In the genomic region with DNA sequence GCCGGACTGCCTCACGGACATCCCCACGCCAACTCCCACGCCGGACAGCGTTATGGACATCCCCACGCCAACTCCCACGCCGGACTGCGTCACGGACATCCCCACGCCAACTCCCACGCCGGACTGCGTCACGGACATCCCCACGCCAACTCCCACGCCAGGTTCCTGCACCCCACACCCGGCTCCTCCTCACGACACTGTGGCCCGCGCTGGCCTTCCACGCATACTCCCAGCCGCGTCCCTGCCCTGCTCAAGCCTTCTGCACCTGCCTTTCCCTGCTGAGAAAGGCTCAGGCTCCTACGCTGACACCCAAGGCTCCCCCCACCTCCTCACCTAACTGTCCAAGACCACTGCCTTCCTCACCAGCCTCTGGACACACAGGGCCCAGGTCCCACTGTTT, we compare ENCODE assay signal across 32 cellular contexts. TPM values are rescaled to one million over a fixed set of nuclear protein-coding genes. Genes with fewer than 3 reads are reported as not detected.
DNase-seq lines count a peak whose midpoint lies in the region; TF ChIP-seq lines count a peak whose summit lies in the region.
"Had no signal": no experiment of that assay in that cellular context is flagged by ENCODE, and none has a peak within 500 bp of the region (broad histone marks: within the 10 kb centered on the region; RNA-seq: fewer than 3 reads in every experiment).

No MANE protein-coding gene starts in this region.

- H3K4me1 Mint-ChIP-seq in activated CD4-positive, alpha-beta T cell treated with anti-CD3 and anti-CD28 coated beads, Interleukin-2, amount 10 ng/mL, durations not matched to agents 24 days and 14 days, result peaks cover 5% of the 10 kb centered on the region
- peaks cover 18% of the 10 kb centered on the region for H3K4me1 Mint-ChIP-seq in endodermal cell

- H3K27me3 ChIP-seq in endodermal cell (ENCODE audit: control insufficient read depth, insufficient read depth, low read length, poor library complexity, severe bottlenecking) (no peaks in the 10 kb centered on the region), esophagus squamous epithelium (peaks cover 0 to 35% (median 0%) of the 10 kb centered on the region in 4 donors)
- H3K27me3 ChIP-seq: thyroid gland had no signal

- H3K27ac ChIP-seq in endodermal cell (ENCODE audit: low read depth, low read length) (no peak overlapping the region), esophagus squamous epithelium (no peak overlapping the region)
- H3K27ac ChIP-seq: breast epithelium, epithelial cell of prostate, HL-60, thyroid gland had no signal

- DNase-seq in activated CD4-positive, alpha-beta T cell treated with anti-CD3 and anti-CD28 coated beads, Interleukin-2, amount 10 ng/mL, durations not matched to agents 24 days and 14 days, result peak; percentile 39
- no peak for DNase-seq in activated CD4-positive, alpha-beta T cell treated with anti-CD3 and anti-CD28 coated beads, Interleukin-2, amount 50 U/mL, for 1 hour
- DNase-seq in D341Med (ENCODE audit: low spot score) (peak; percentile 29), endodermal cell (peak; percentile 39), esophagus squamous epithelium (lab: John Stamatoyannopoulos, UW) (no peak), NCI-H2081 (lab: John Stamatoyannopoulos, UW) (no peak), NCI-H524 (lab: John Stamatoyannopoulos, UW) (no peak)
- DNase-seq in stimulated activated CD8-positive, alpha-beta memory T cell treated with anti-CD3 and anti-CD28 coated beads, Interleukin-4, amount 100 ng/mL, for 48 hours, result peak; percentile 2
- DNase-seq: 8988T; activated CD4-positive, alpha-beta T cell treated with anti-CD3 and anti-CD28 coated beads for 1 hour; activated naive CD4-positive, alpha-beta T cell treated with Interleukin-2 at 50 U/mL for 16 hours; activated T-cell treated with anti-CD3 and anti-CD28 coated beads, Interleukin-2, amount 50 U/mL, for 4 hours; AML-193; amygdala; CD4-positive, alpha-beta memory T cell; effector CD4-positive, alpha-beta T cell; GDM1; glutamatergic neuron; Kasumi-1; mammary epithelial cell; NCI-H146; NCI-H510A; PC-3; stimulated activated CD4-positive, alpha-beta T cell treated with anti-CD3 and anti-CD28 coated beads, Interleukin-15, amount 100 ng/mL, for 24 hours; T-helper 2 cell; thyroid gland had no signal

- H3K4me3 ChIP-seq in endodermal cell (ENCODE audit: low read length), result no peak overlapping the region
- H3K4me3 ChIP-seq in esophagus squamous epithelium, result no peak overlapping the region
- H3K4me3 ChIP-seq: thyroid gland had no signal

- H3K9ac ChIP-seq in endodermal cell (ENCODE audit: extremely low read depth, low read length, poor library complexity, severe bottlenecking), result no peak overlapping the region

- 91% methylated on average over 20 of the region's 26 CpGs; no CpG with 5 or more reads in 1 of the 2 experiments for WGBS in endodermal cell (ENCODE audit: insufficient coverage in 1 of 2, insufficient read length in 1 of 2), 2 experiments
- WGBS in esophagus squamous epithelium, 2 donors, result 92 to 94% methylated on average over 8 to 25 of the region's 26 CpGs

- H3K36me3 ChIP-seq in endodermal cell (ENCODE audit: control insufficient read depth, insufficient read depth, low read length), result no peaks in the 10 kb centered on the region
- no peaks in the 10 kb centered on the region for H3K36me3 ChIP-seq in esophagus squamous epithelium
- H3K36me3 ChIP-seq: breast epithelium, thyroid gland had no signal

- H3K9me3 Mint-ChIP-seq in activated CD4-positive, alpha-beta T cell treated with anti-CD3 and anti-CD28 coated beads, Interleukin-2, amount 10 ng/mL, durations not matched to agents 24 days and 14 days, result peaks cover 20% of the 10 kb centered on the region
- H3K9me3 Mint-ChIP-seq in endodermal cell, result peaks cover 33% of the 10 kb centered on the region

- TF ChIP-seq CTCF in endodermal cell (conservative IDR thresholded peaks at IDR 0.05), result no peak
- TF ChIP-seq CTCF in esophagus squamous epithelium (IDR thresholded peaks at IDR 0.05), result no peak

- H3K4me1 ChIP-seq in endodermal cell (ENCODE audit: control insufficient read depth, insufficient read depth, low read length) (no peaks in the 10 kb centered on the region), esophagus squamous epithelium (peaks cover 0 to 10% (median 6%) of the 10 kb centered on the region in 3 donors)
- H3K4me1 ChIP-seq: breast epithelium had no signal

- H3K36me3 Mint-ChIP-seq in activated CD4-positive, alpha-beta T cell treated with anti-CD3 and anti-CD28 coated beads, Interleukin-2, amount 10 ng/mL, durations not matched to agents 24 days and 14 days (ENCODE audit: low read depth), result no peaks in the 10 kb centered on the region
- H3K36me3 Mint-ChIP-seq in endodermal cell (ENCODE audit: low read depth), result no peaks in the 10 kb centered on the region

- H3K4me3 Mint-ChIP-seq in activated CD4-positive, alpha-beta T cell treated with anti-CD3 and anti-CD28 coated beads, Interleukin-2, amount 10 ng/mL, durations not matched to agents 24 days and 14 days, result no peak overlapping the region
- H3K4me3 Mint-ChIP-seq in endodermal cell, result no peak overlapping the region
- H3K4me3 Mint-ChIP-seq: activated CD8-positive, alpha-beta T cell treated with anti-CD3 and anti-CD28 coated beads, Interleukin-2, amount 10 ng/mL, durations not matched to agents 7 days and 5 days; stimulated activated naive CD8-positive, alpha-beta T cell treated with anti-CD3 and anti-CD28 coated beads, Interleukin-15, Interleukin-2, amounts not matched to agents 100 ng/mL and 50 ng/mL, for 24 hours had no signal

- intact Hi-C loops in activated CD4-positive, alpha-beta T cell treated with anti-CD3 and anti-CD28 coated beads, Interleukin-2, amount 10 ng/mL, durations not matched to agents 24 days and 14 days (cut with micrococcal nuclease), result no loop called here
- intact Hi-C loops in esophagus squamous epithelium (cut with DNase I), result no loop called here

- H3K27ac Mint-ChIP-seq in activated CD4-positive, alpha-beta T cell treated with anti-CD3 and anti-CD28 coated beads, Interleukin-2, amount 10 ng/mL, durations not matched to agents 24 days and 14 days, result no peak overlapping the region
- no peak overlapping the region for H3K27ac Mint-ChIP-seq in endodermal cell
- H3K27ac Mint-ChIP-seq: activated CD8-positive, alpha-beta T cell treated with anti-CD3 and anti-CD28 coated beads, Interleukin-2, amount 10 ng/mL, durations not matched to agents 7 days and 5 days; CD4-positive, alpha-beta memory T cell; stimulated activated naive CD8-positive, alpha-beta T cell treated with anti-CD3 and anti-CD28 coated beads, Interleukin-15, Interleukin-2, amounts not matched to agents 100 ng/mL and 50 ng/mL, for 24 hours had no signal

- H3K9me3 ChIP-seq in endodermal cell (ENCODE audit: control insufficient read depth, low read length) (peaks cover 9% of the 10 kb centered on the region), esophagus squamous epithelium (peaks cover 0 to 16% (median 0%) of the 10 kb centered on the region in 3 donors)
- H3K9me3 ChIP-seq: thyroid gland had no signal

- peaks cover 19% of the 10 kb centered on the region for H3K27me3 Mint-ChIP-seq in activated CD4-positive, alpha-beta T cell treated with anti-CD3 and anti-CD28 coated beads, Interleukin-2, amount 10 ng/mL, durations not matched to agents 24 days and 14 days
- peaks cover 5% of the 10 kb centered on the region for H3K27me3 Mint-ChIP-seq in endodermal cell (ENCODE audit: insufficient read depth)

- TF ChIP-seq POLR2A in esophagus squamous epithelium (IDR thresholded peaks at IDR 0.05), result no peak

RNA-seq across cellular contexts. Expression of gene CACNA2D4, which starts 9.7 kb away (rescaled TPM):
- total RNA-seq in activated CD4-positive, alpha-beta T cell treated with anti-CD3 and anti-CD28 coated beads, Interleukin-2, amount 10 ng/mL, durations not matched to agents 24 days and 14 days, result 6.3 and 6.8 TPM in 2 replicates
- total RNA-seq in endodermal cell (1 to 10 TPM; 4.3 to 5.7 TPM), esophagus squamous epithelium (1 to 10 TPM in 2 of 4 donors, under 1 TPM in 2; 0.27 to 3.1 (median 0.92) TPM)
- 0.53 TPM for polyA plus RNA-seq in endodermal cell (2013, experiment 1 of 2)
- polyA plus RNA-seq in endodermal cell (2013, experiment 2 of 2), result 0.29 TPM
- total RNA-seq: PC-3 had no signal
- polyA plus RNA-seq: mammary epithelial cell, neural cell had no signal

Comparison
In these comparisons a context has a peak if more than half of its experiments do, and no peak if none do; other contexts are left out.
1. DNase-seq: peak in activated CD4-positive, alpha-beta T cell treated with anti-CD3 and anti-CD28 coated beads, Interleukin-2, amount 10 ng/mL, durations not matched to agents 24 days and 14 days (single experiment), D341Med (single experiment), endodermal cell (single experiment) and stimulated activated CD8-positive, alpha-beta memory T cell treated with anti-CD3 and anti-CD28 coated beads, Interleukin-4, amount 100 ng/mL, for 48 hours (single experiment); none in activated CD4-positive, alpha-beta T cell treated with anti-CD3 and anti-CD28 coated beads, Interleukin-2, amount 50 U/mL, for 1 hour (single experiment), esophagus squamous epithelium (single experiment), NCI-H2081 (0 of 2) and NCI-H524 (0 of 2).